ENCODE assay signal across 26 cellular contexts in genomic region chr18:58370662-58371061, GRCh38.
"Had no signal": no experiment of that assay in that cellular context is flagged by ENCODE, and none has a peak within 500 bp of the region (broad histone marks: within the 10 kb centered on the region; RNA-seq: fewer than 3 reads in every experiment).

No MANE protein-coding gene starts in this region.

- H3K27me3 Mint-ChIP-seq: naive thymus-derived CD4-positive, alpha-beta T cell; natural killer cell treated with Interleukin-12 subunit alpha and Interleukin-12 subunit beta and Interleukin-15 and Interleukin-18, amount 100 ng/mL, for 72 hours; stimulated activated memory B cell treated with anti-CD40 and anti-IgM and Interleukin-4, amounts not matched to agents 10 μg/mL and 1 μg/mL and 100 μg/mL, for 72 hours; stimulated activated naive CD8-positive, alpha-beta T cell treated with anti-CD3 and anti-CD28 coated beads, Interleukin-15, amount 100 ng/mL, for 72 hours; type B pancreatic cell had no signal

- H3K9me3 ChIP-seq: heart right ventricle, left lung, lower lobe of right lung, neutrophil, psoas muscle, right atrium auricular region, right lobe of liver, spleen, tibial nerve, uterus had no signal

- H3K27me3 ChIP-seq: heart right ventricle, hepatocyte, left lung, neutrophil, right atrium auricular region, right lobe of liver, spleen, tibial nerve, uterus had no signal

- H3K27ac ChIP-seq: heart right ventricle, hepatocyte, left lung, lower lobe of right lung, neutrophil, parathyroid adenoma, psoas muscle, right atrium auricular region, right lobe of liver, skin epidermis, spleen, tibial nerve, uterus had no signal

- H3K4me1 ChIP-seq: heart right ventricle, left lung, lower lobe of right lung, parathyroid adenoma, psoas muscle, right atrium auricular region, right lobe of liver, spleen, tibial nerve, uterus had no signal

- H3K4me3 Mint-ChIP-seq: mesothelial cell of epicardium; naive thymus-derived CD4-positive, alpha-beta T cell; natural killer cell treated with Interleukin-12 subunit alpha and Interleukin-12 subunit beta and Interleukin-15 and Interleukin-18, amount 100 ng/mL, for 72 hours; neural crest cell; stimulated activated memory B cell treated with anti-CD40 and anti-IgM and Interleukin-4, amounts not matched to agents 10 μg/mL and 1 μg/mL and 100 μg/mL, for 72 hours; stimulated activated naive CD8-positive, alpha-beta T cell treated with anti-CD3 and anti-CD28 coated beads, Interleukin-15, amount 100 ng/mL, for 72 hours; type B pancreatic cell had no signal

- DNase-seq: heart right ventricle; islet precursor cell; left lung; lower lobe of right lung; mesendoderm; naive thymus-derived CD4-positive, alpha-beta T cell; occipital lobe; psoas muscle; right lobe of liver; spleen; stimulated activated CD4-positive, alpha-beta T cell treated with anti-CD3 and anti-CD28 coated beads, Interleukin-4, amount 100 ng/mL, for 24 hours; stimulated activated naive CD4-positive, alpha-beta T cell treated with Interleukin-2 at 50 U/mL for 16 hours; stimulated activated naive CD8-positive, alpha-beta T cell treated with anti-CD3 and anti-CD28 coated beads, Interleukin-15, amount 100 ng/mL, for 72 hours; substantia nigra; uterus had no signal

- H3K4me3 ChIP-seq: heart right ventricle, hepatocyte, left lung, lower lobe of right lung, psoas muscle, right atrium auricular region, right lobe of liver, skin epidermis, spleen, tibial nerve, uterus had no signal

- H3K79me2 ChIP-seq: hepatocyte, parathyroid adenoma had no signal

- H3K36me3 ChIP-seq: neutrophil, uterus had no signal

- H3K36me3 Mint-ChIP-seq: natural killer cell treated with Interleukin-12 subunit alpha and Interleukin-12 subunit beta and Interleukin-15 and Interleukin-18, amount 100 ng/mL, for 72 hours had no signal

- H3K4me1 Mint-ChIP-seq: mesothelial cell of epicardium; naive thymus-derived CD4-positive, alpha-beta T cell; stimulated activated memory B cell treated with anti-CD40 and anti-IgM and Interleukin-4, amounts not matched to agents 10 μg/mL and 1 μg/mL and 100 μg/mL, for 72 hours; stimulated activated naive CD8-positive, alpha-beta T cell treated with anti-CD3 and anti-CD28 coated beads, Interleukin-15, amount 100 ng/mL, for 72 hours had no signal

- H3K9ac ChIP-seq: parathyroid adenoma had no signal

- H3K27ac Mint-ChIP-seq: mesothelial cell of epicardium; naive thymus-derived CD4-positive, alpha-beta T cell; natural killer cell treated with Interleukin-12 subunit alpha and Interleukin-12 subunit beta and Interleukin-15 and Interleukin-18, amount 100 ng/mL, for 72 hours; stimulated activated memory B cell treated with anti-CD40 and anti-IgM and Interleukin-4, amounts not matched to agents 10 μg/mL and 1 μg/mL and 100 μg/mL, for 72 hours; type B pancreatic cell had no signal

- H3K9me3 Mint-ChIP-seq: mesothelial cell of epicardium; naive thymus-derived CD4-positive, alpha-beta T cell; natural killer cell treated with Interleukin-12 subunit alpha and Interleukin-12 subunit beta and Interleukin-15 and Interleukin-18, amount 100 ng/mL, for 72 hours; neural crest cell; stimulated activated memory B cell treated with anti-CD40 and anti-IgM and Interleukin-4, amounts not matched to agents 10 μg/mL and 1 μg/mL and 100 μg/mL, for 72 hours; stimulated activated naive CD8-positive, alpha-beta T cell treated with anti-CD3 and anti-CD28 coated beads, Interleukin-15, amount 100 ng/mL, for 72 hours; type B pancreatic cell had no signal

- H3K4me2 ChIP-seq: hepatocyte had no signal

- ATAC-seq: left lung; lower lobe of right lung; naive thymus-derived CD4-positive, alpha-beta T cell; psoas muscle; stimulated activated memory B cell treated with anti-CD40 and anti-IgM and Interleukin-4, amounts not matched to agents 10 μg/mL and 1 μg/mL and 100 μg/mL, for 72 hours; stimulated activated naive CD8-positive, alpha-beta T cell treated with anti-CD3 and anti-CD28 coated beads, Interleukin-15, amount 100 ng/mL, for 72 hours had no signal

- H2AFZ ChIP-seq: hepatocyte, parathyroid adenoma had no signal
